In the genomic region with DNA sequence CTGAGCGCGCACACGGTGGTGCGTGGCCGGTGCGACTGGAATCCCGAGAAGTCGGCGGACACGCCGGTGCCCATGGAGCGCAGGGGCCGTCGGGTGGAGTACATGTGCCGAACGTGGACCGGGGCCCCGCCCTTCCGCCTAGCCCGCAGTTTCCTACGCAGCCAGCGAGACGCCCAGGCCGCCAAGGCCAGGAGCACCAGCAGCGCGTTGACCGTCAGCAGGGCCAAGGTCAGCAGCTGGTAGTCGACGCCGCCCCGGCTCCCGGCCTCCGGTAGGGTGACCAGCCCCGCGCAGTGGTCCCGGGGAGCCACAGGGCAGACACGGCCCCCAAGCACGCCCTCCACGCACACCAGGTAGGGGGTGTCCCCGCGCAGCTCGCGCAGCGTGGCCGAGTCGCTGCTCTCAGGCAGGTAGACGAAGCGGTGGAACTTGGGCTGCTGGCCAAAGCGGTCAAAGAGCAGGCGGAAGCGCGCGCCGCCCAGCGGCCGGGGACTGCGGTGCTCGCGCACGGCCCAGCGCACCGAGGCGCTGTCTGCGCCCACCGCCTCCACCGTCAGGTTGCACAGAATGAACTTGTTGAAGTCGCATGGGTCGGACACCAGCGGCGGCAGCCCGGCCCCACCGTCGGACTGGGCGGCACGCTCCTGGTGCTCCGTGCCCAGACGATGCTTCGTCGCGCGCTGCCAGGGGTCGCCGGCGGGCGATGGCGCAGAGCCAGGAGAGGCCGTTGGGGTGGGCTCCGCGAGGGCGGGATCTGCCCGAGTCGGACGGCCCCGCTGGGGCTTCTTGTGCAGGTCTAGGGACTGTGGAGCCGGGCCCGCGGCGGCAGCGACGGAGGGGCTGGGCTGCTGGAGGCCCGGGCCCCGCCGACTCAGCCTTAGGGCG, we compare ENCODE assay signal across 8 cellular contexts. TPM values are rescaled to one million over a fixed set of nuclear protein-coding genes. Genes with fewer than 3 reads are reported as not detected.
DNase-seq lines count a peak whose midpoint lies in the region; ATAC-seq and TF ChIP-seq lines count a peak whose summit lies in the region.

No MANE protein-coding gene starts in this region.

- H3K4me3 ChIP-seq in left ventricle myocardium inferior = peak overlapping the region; percentile 72
- peak overlapping the region; percentile 48 for H3K4me3 ChIP-seq in ovary

- no peaks in the 10 kb centered on the region for H3K9me3 Mint-ChIP-seq in activated naive CD8-positive, alpha-beta T cell treated with anti-CD3 and anti-CD28 coated beads, Interleukin-2, amount 10 ng/mL, durations not matched to agents 7 days and 5 days

- no peaks in the 10 kb centered on the region for H3K9me3 ChIP-seq in left ventricle myocardium inferior (replicated peaks)
- no peaks in the 10 kb centered on the region for H3K9me3 ChIP-seq in ovary

- peaks cover 2% of the 10 kb centered on the region for H3K36me3 Mint-ChIP-seq in activated naive CD8-positive, alpha-beta T cell treated with anti-CD3 and anti-CD28 coated beads, Interleukin-2, amount 10 ng/mL, durations not matched to agents 7 days and 5 days

- in situ Hi-C loops in G401 (cut with HindIII; ENCODE audit: low sequenced_read_pairs) = no loop called here

- 6 to 9% (median 8%) methylated on average over 54 to 104 of the region's 104 CpGs for WGBS in ovary, 3 donors

- H3K4me1 Mint-ChIP-seq in activated naive CD8-positive, alpha-beta T cell treated with anti-CD3 and anti-CD28 coated beads, Interleukin-2, amount 10 ng/mL, durations not matched to agents 7 days and 5 days = peaks cover 6% of the 10 kb centered on the region

- DNase-seq in G401 (ENCODE audit: low spot score) (peak; percentile 20), NCI-H1105 (lab: John Stamatoyannopoulos, UW) (peak; percentile 71), left ventricle myocardium inferior (peak; percentile 81), ovary (peak; percentile 54 to 82 (median 76)), T1000 (lab: John Stamatoyannopoulos, UW) (no peak)
- DNase-seq in activated naive CD8-positive, alpha-beta T cell treated with anti-CD3 and anti-CD28 coated beads, Interleukin-2, amount 10 ng/mL, durations not matched to agents 7 days and 5 days = peak; percentile 53

- H3K27ac ChIP-seq in left ventricle myocardium inferior (replicated peaks) (peak overlapping the region; percentile 78), ovary (no peak overlapping the region)

- intact Hi-C loops in left ventricle myocardium inferior (cut with micrococcal nuclease) (loop anchor here (10.0 kb wide), 1 partner anchor 149 kb away; no protein-coding TSS in a partner anchor), ovary (cut with DNase I) (loop anchor here in 2 of 4 donors (10.0 kb wide), 1 partner anchor 149 kb away; no protein-coding TSS in a partner anchor)

- H3K27ac Mint-ChIP-seq in activated naive CD8-positive, alpha-beta T cell treated with anti-CD3 and anti-CD28 coated beads, Interleukin-2, amount 10 ng/mL, durations not matched to agents 7 days and 5 days = no peak overlapping the region

- H3K27me3 ChIP-seq in left ventricle myocardium inferior (ENCODE audit: low read depth) = no peaks in the 10 kb centered on the region
- H3K27me3 ChIP-seq in ovary = no peaks in the 10 kb centered on the region

- POLR2A ChIA-PET in activated naive CD8-positive, alpha-beta T cell treated with anti-CD3 and anti-CD28 coated beads, Interleukin-2, amount 10 ng/mL, durations not matched to agents 7 days and 5 days (lab: Charles Lee) = no interaction called here

- TF ChIP-seq CTCF in left ventricle myocardium inferior (IDR thresholded peaks at IDR 0.05; ENCODE audit: borderline replicate concordance) (peak; percentile 62), ovary (IDR thresholded peaks at IDR 0.05) (peak in 2 of 3 donors; percentile 30 to 52)

- no peak for TF ChIP-seq EP300 in ovary (IDR thresholded peaks at IDR 0.05)

- no peak for TF ChIP-seq POLR2A in ovary (IDR thresholded peaks at IDR 0.05)

- peaks cover 61% of the 10 kb centered on the region for H3K4me1 ChIP-seq in left ventricle myocardium inferior
- peaks cover 14% of the 10 kb centered on the region for H3K4me1 ChIP-seq in ovary (ENCODE audit: insufficient read depth)

- peak; percentile 37 for ATAC-seq in activated naive CD8-positive, alpha-beta T cell treated with anti-CD3 and anti-CD28 coated beads, Interleukin-2, amount 10 ng/mL, durations not matched to agents 7 days and 5 days (ENCODE audit: low read depth)
- no peak for ATAC-seq in GM21529 (IDR thresholded peaks at IDR 0.05; ENCODE audit: unreplicated experiment)
- ATAC-seq in GM19467 (IDR thresholded peaks at IDR 0.05; ENCODE audit: unreplicated experiment) = no peak

- peaks cover 64% of the 10 kb centered on the region for H3K27me3 Mint-ChIP-seq in activated naive CD8-positive, alpha-beta T cell treated with anti-CD3 and anti-CD28 coated beads, Interleukin-2, amount 10 ng/mL, durations not matched to agents 7 days and 5 days

- H3K4me3 Mint-ChIP-seq in activated naive CD8-positive, alpha-beta T cell treated with anti-CD3 and anti-CD28 coated beads, Interleukin-2, amount 10 ng/mL, durations not matched to agents 7 days and 5 days = no peak overlapping the region

- no peaks in the 10 kb centered on the region for H3K36me3 ChIP-seq in left ventricle myocardium inferior
- no peaks in the 10 kb centered on the region for H3K36me3 ChIP-seq in ovary

RNA-seq across cellular contexts. Expression of a gene that starts 2.2 kb away (rescaled TPM):
- not detected in 2 replicates for total RNA-seq in G401 (2014; rRNA removed; shearing (Covaris generic))
- total RNA-seq in activated naive CD8-positive, alpha-beta T cell treated with anti-CD3 and anti-CD28 coated beads, Interleukin-2, amount 10 ng/mL, durations not matched to agents 7 days and 5 days = not detected
- 1.9 TPM for total RNA-seq in left ventricle myocardium inferior
- 1 to 10 TPM; 1.4 to 6.9 (median 2.6) TPM for total RNA-seq in ovary
- polyA plus RNA-seq in ovary = 1 to 10 TPM; 3.2 to 7.4 TPM
